ENCODE assay signal across 8 cellular contexts in genomic region chr15:41401904-41402267, GRCh38. TPM values are rescaled to one million over a fixed set of nuclear protein-coding genes. Genes with fewer than 3 reads are reported as not detected.
A peak's percentile ranks its signal among the peaks of the same experiment; 100 is the strongest.
DNase-seq lines count a peak whose midpoint lies in the region; ATAC-seq and TF ChIP-seq lines count a peak whose summit lies in the region.

No MANE protein-coding gene starts in this region.

- H3K9ac ChIP-seq in ES-I3 (ENCODE audit: low read depth, low read length) (peak overlapping the region; percentile 81), duodenal mucosa (ENCODE audit: low read depth in 1 of 2, low read length in 2 of 2) (peak overlapping the region; percentile 44 to 98)

- H3K9me3 Mint-ChIP-seq in nephron progenitor cell: no peaks in the 10 kb centered on the region

- H3K27ac Mint-ChIP-seq in nephron progenitor cell: peak overlapping the region; percentile 24

- peaks cover 16% of the 10 kb centered on the region for H3K4me1 Mint-ChIP-seq in nephron progenitor cell

- H3K4me3 ChIP-seq in Jurkat, Clone E6-1 (ENCODE audit: low read length): peak overlapping the region; percentile 74
- peak overlapping the region; percentile 75 to 97 for H3K4me3 ChIP-seq in duodenal mucosa (ENCODE audit: low read depth in 1 of 2, low read length in 2 of 2)

- H3K4me3 Mint-ChIP-seq in nephron progenitor cell: peak overlapping the region; percentile 93

- H3K4me1 ChIP-seq in ES-I3 (ENCODE audit: insufficient read depth, low read length): no peaks in the 10 kb centered on the region
- H3K4me1 ChIP-seq in duodenal mucosa (ENCODE audit: control insufficient read depth in 1 of 2, insufficient read depth in 2 of 2, low read length in 2 of 2): peaks cover 0 to 3% of the 10 kb centered on the region in 2 donors

- TF ChIP-seq CTCF in nephron progenitor cell (IDR thresholded peaks at IDR 0.05): no peak

- H3K9me3 ChIP-seq in ES-I3 (ENCODE audit: control insufficient read depth, insufficient read depth, low read length): no peaks in the 10 kb centered on the region
- H3K9me3 ChIP-seq in duodenal mucosa (ENCODE audit: control insufficient read depth in 1 of 2, low read length in 2 of 2): no peaks in the 10 kb centered on the region

- DNase-seq in Jurkat, Clone E6-1 (ENCODE audit: low read depth, low spot score): no peak
- no peak for DNase-seq in nephron progenitor cell
- no peak for DNase-seq in pons (ENCODE audit: low spot score)
- DNase-seq in cortex of kidney (lab: John Stamatoyannopoulos, UW): no peak
- no peak for DNase-seq in mesenteric fat pad (ENCODE audit: low spot score)

- H3K36me3 Mint-ChIP-seq in nephron progenitor cell (ENCODE audit: low read depth): peaks cover 5% of the 10 kb centered on the region

- no peaks in the 10 kb centered on the region for H3K27me3 ChIP-seq in duodenal mucosa (ENCODE audit: control insufficient read depth in 1 of 2, insufficient read depth in 2 of 2, low read length in 2 of 2)

- peak overlapping the region; percentile 81 for H3K27ac ChIP-seq in duodenal mucosa (ENCODE audit: low read depth, low read length)

- H3K36me3 ChIP-seq in ES-I3 (ENCODE audit: insufficient read depth, low read length) (no peaks in the 10 kb centered on the region), duodenal mucosa (ENCODE audit: control insufficient read depth in 1 of 2, insufficient read depth in 2 of 2, low read length in 2 of 2) (no peaks in the 10 kb centered on the region)

- no peak for ATAC-seq in HG02981 (IDR thresholded peaks at IDR 0.05; ENCODE audit: unreplicated experiment)

- H3K27me3 Mint-ChIP-seq in nephron progenitor cell (ENCODE audit: low read depth, poor library complexity): peaks cover 7% of the 10 kb centered on the region

RNA-seq across cellular contexts. Expression of gene NDUFAF1, which starts 0.4 kb away (rescaled TPM):
- polyA plus RNA-seq in Jurkat, Clone E6-1 (2012; ENCODE audit: insufficient read depth, insufficient read length): 42.5 TPM
- 13.8 TPM for total RNA-seq in mesenteric fat pad

RNA-seq across cellular contexts. Expression of gene RTF1, which starts 15.0 kb away (rescaled TPM):
- 34.3 TPM for polyA plus RNA-seq in Jurkat, Clone E6-1 (2012; ENCODE audit: insufficient read depth, insufficient read length)
- total RNA-seq in mesenteric fat pad: 26.8 TPM
